In the genomic region with DNA sequence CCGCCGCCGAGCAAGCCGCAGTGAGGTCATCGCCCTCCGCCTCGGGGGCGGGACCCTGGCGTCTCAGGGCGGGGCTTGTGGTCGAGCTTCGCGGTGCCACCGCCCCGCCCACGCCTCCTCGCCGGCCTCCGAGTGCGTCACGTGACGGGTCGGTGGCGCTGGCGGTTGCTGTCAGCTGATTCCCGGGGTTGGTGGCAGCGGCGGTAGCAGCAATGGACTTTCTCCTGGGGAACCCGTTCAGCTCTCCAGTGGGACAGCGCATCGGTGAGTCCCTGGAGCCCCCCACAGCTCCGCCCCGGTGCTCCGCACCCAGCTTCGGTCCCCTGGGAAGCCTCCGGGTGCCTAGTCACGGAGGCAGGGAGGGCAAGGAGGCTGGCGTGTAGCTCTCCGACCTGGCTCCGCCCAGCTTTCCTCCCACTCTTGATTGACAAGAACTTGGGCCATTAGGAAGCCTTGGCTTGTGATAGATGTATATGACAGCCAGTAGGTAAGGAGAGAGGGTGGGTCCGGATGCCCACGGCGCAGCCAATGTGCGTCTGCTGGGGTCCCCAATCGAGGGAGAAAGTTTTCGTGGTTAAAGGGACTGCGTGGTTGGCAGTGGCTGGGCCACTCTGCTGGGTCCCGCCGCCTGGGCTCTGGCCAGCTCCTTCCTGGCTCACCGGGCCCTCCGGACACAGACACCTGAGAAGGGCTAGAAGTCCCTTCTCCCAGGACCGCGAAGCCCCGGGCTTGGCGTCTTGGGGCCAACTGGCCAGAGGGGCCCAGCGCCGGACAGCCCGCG, we compare ENCODE assay signal across 1 cellular context.
TF ChIP-seq lines count a peak whose summit lies in the region.

TOM1 (plus strand) TSS at position 178 of the 781 bp plus-strand sequence; CDS start at position 213, 35 bp downstream.

TF ChIP-seq in WTC11, 78 proteins besides CTCF, POLR2A, EP300 and RAD21 (continued from another document):
- TF ChIP-seq AFF4 (CRISPR knock-in tag; IDR thresholded peaks at IDR 0.05; ENCODE audit: borderline replicate concordance) = no peak
- TF ChIP-seq IRF2 (CRISPR knock-in tag; IDR thresholded peaks at IDR 0.05; ENCODE audit: borderline replicate concordance, low read depth) = no peak
